8 cellular contexts compared by ENCODE assay signal in the genomic region with DNA sequence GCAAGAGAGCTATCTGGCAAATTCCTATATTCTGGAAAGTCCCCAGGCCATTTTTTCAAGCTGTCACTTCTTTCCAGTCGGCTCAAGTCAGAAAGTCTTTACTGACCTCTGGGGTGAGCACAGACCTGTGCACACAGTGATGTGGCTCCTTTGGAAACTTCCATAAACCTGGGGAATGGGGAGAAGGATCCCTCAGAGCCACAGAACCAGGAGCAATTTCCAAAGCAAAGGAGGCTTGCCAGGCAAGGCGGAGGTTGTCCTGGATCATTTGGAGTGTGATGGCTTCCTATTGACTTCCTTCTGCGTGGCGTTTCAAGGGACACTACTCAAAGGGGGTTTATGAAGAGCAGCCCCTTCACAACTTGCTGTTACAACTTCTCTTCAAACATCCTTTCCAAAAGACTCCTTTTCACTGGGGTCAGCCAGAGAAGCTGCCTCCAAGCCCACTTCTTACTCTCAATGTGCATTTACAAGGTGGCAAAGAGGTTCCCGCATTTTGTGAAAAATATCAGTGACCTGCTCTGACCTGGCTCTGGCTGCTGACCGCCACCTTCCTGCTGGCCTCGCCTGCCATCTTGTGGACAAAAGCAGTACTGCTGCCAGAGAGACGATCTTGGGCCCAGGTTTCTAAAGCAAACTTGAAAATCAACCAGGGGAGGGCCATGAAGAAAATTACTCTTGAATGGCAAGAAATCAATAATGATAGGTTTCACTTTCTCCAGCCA. TPM values are rescaled to one million over a fixed set of nuclear protein-coding genes. Genes with fewer than 3 reads are reported as not detected.
DNase-seq lines count a peak whose midpoint lies in the region; ATAC-seq lines count a peak whose summit lies in the region.

No MANE protein-coding gene starts in this region.

- CTCF ChIA-PET in activated CD4-positive, alpha-beta memory T cell treated with anti-CD3 and anti-CD28 coated beads for 36 hours (lab: Charles Lee) = interaction anchor here (0.6 to 3.4 kb wide), 20 partner anchors 10 to 468 kb away, joined by 3 to 25 read pairs (median 6); no protein-coding TSS in a partner anchor

- intact Hi-C loops in activated CD4-positive, alpha-beta memory T cell treated with anti-CD3 and anti-CD28 coated beads for 36 hours (cut with micrococcal nuclease) = loop anchor here (1.0 to 2.0 kb wide), 3 partner anchors 398 to 468 kb away; no protein-coding TSS in a partner anchor

- H3K27me3 Mint-ChIP-seq in activated CD4-positive, alpha-beta memory T cell treated with anti-CD3 and anti-CD28 coated beads for 36 hours = no peaks in the 10 kb centered on the region

- H3K36me3 Mint-ChIP-seq in activated CD4-positive, alpha-beta memory T cell treated with anti-CD3 and anti-CD28 coated beads for 36 hours = no peaks in the 10 kb centered on the region

- DNase-seq in GF-D8 (lab: John Stamatoyannopoulos, UW) (peak; percentile 9), NCI-H460 (ENCODE audit: extremely low read depth, low read depth) (peak; percentile 66), medulla oblongata (ENCODE audit: extremely low spot score) (peak; percentile 93)
- DNase-seq in activated CD4-positive, alpha-beta memory T cell treated with anti-CD3 and anti-CD28 coated beads for 36 hours = peak; percentile 85
- DNase-seq in effector CD4-positive, alpha-beta T cell = peak; percentile 64
- peak; percentile 37 to 43 for DNase-seq in stimulated activated CD8-positive, alpha-beta memory T cell treated with anti-CD3 and anti-CD28 coated beads, Interleukin-15, amount 100 ng/mL, for 4 hours (ENCODE audit: low read depth in 2 of 2)

- ATAC-seq in HG02610 (IDR thresholded peaks at IDR 0.05; ENCODE audit: unreplicated experiment) (peak; percentile 42), GM18519 (IDR thresholded peaks at IDR 0.05; ENCODE audit: low FRiP score, unreplicated experiment) (no peak)

- POLR2A ChIA-PET in activated CD4-positive, alpha-beta memory T cell treated with anti-CD3 and anti-CD28 coated beads for 36 hours (lab: Charles Lee) = no interaction called here

- no peaks in the 10 kb centered on the region for H3K9me3 Mint-ChIP-seq in activated CD4-positive, alpha-beta memory T cell treated with anti-CD3 and anti-CD28 coated beads for 36 hours

- no peak overlapping the region for H3K27ac Mint-ChIP-seq in activated CD4-positive, alpha-beta memory T cell treated with anti-CD3 and anti-CD28 coated beads for 36 hours

- peaks cover 7% of the 10 kb centered on the region for H3K4me1 Mint-ChIP-seq in activated CD4-positive, alpha-beta memory T cell treated with anti-CD3 and anti-CD28 coated beads for 36 hours (ENCODE audit: low read depth)

- no peak overlapping the region for H3K4me3 Mint-ChIP-seq in activated CD4-positive, alpha-beta memory T cell treated with anti-CD3 and anti-CD28 coated beads for 36 hours

RNA-seq across cellular contexts. Expression of gene TMEM247, which starts 18.2 kb away (rescaled TPM):
- not detected in 2 replicates for total RNA-seq in NCI-H460 (2014; rRNA removed; shearing (Covaris generic))
- polyA plus RNA-seq in NCI-H460 (2014; cell fraction: nucleus; rRNA removed) = not detected in 2 replicates
- not detected for total RNA-seq in activated CD4-positive, alpha-beta memory T cell treated with anti-CD3 and anti-CD28 coated beads for 36 hours

Comparison
In these comparisons a context has a peak if more than half of its experiments do, and no peak if none do; other contexts are left out.
1. DNase-seq: peak in every context shown above with its lines; median percentile 93 in medulla oblongata; 85 in activated CD4-positive, alpha-beta memory T cell treated with anti-CD3 and anti-CD28 coated beads for 36 hours; 66 in NCI-H460; 64 in effector CD4-positive, alpha-beta T cell; 40 in stimulated activated CD8-positive, alpha-beta memory T cell treated with anti-CD3 and anti-CD28 coated beads, Interleukin-15, amount 100 ng/mL, for 4 hours; 9 in GF-D8.